1 cellular context compared by ENCODE assay signal in genomic region chr10:62048919-62049636, GRCh38.
TF ChIP-seq lines count a peak whose summit lies in the region.

No MANE protein-coding gene starts in this region.

TF ChIP-seq in HEK293, 187 proteins besides CTCF, POLR2A, EP300 and RAD21 (continued from another document and continues in another):
- TF ChIP-seq, protein P1, sequence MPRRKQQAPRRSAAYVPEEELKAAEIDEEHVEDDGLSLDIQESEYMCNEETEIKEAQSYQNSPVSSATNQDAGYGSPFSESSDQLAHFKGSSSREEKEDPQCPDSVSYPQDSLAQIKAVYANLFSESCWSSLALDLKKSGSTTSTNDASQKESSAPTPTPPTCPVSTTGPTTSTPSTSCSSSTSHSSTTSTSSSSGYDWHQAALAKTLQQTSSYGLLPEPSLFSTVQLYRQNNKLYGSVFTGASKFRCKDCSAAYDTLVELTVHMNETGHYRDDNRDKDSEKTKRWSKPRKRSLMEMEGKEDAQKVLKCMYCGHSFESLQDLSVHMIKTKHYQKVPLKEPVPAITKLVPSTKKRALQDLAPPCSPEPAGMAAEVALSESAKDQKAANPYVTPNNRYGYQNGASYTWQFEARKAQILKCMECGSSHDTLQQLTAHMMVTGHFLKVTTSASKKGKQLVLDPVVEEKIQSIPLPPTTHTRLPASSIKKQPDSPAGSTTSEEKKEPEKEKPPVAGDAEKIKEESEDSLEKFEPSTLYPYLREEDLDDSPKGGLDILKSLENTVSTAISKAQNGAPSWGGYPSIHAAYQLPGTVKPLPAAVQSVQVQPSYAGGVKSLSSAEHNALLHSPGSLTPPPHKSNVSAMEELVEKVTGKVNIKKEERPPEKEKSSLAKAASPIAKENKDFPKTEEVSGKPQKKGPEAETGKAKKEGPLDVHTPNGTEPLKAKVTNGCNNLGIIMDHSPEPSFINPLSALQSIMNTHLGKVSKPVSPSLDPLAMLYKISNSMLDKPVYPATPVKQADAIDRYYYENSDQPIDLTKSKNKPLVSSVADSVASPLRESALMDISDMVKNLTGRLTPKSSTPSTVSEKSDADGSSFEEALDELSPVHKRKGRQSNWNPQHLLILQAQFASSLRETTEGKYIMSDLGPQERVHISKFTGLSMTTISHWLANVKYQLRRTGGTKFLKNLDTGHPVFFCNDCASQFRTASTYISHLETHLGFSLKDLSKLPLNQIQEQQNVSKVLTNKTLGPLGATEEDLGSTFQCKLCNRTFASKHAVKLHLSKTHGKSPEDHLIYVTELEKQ (tag by site-specific recombination; IDR thresholded peaks at IDR 0.05; ENCODE audit: borderline replicate concordance), result peak; percentile 29
- no peak; the same call in 1 of the 2 replicates for TF ChIP-seq KLF10 (tag by site-specific recombination; IDR thresholded peaks at IDR 0.05)
- TF ChIP-seq ZIC2 (tag by site-specific recombination; IDR thresholded peaks at IDR 0.05), result peak; percentile 32; the same call in 1 of the 2 replicates
- TF ChIP-seq IKZF3 (tag by site-specific recombination; IDR thresholded peaks at IDR 0.05), result peak; percentile 95
- TF ChIP-seq FEZF1 (tag by site-specific recombination; IDR thresholded peaks at IDR 0.05), result peak; percentile 56
- TF ChIP-seq SP2 (tag by site-specific recombination; IDR thresholded peaks at IDR 0.05), result peak; percentile 49
- TF ChIP-seq ZNF626 (tag by site-specific recombination; IDR thresholded peaks at IDR 0.05), result no peak
- TF ChIP-seq ZBTB48 (tag by site-specific recombination; IDR thresholded peaks at IDR 0.05), result 0 out of 2 replicates have a peak, but pooled peaks have one; percentile 45
- TF ChIP-seq, protein P2, sequence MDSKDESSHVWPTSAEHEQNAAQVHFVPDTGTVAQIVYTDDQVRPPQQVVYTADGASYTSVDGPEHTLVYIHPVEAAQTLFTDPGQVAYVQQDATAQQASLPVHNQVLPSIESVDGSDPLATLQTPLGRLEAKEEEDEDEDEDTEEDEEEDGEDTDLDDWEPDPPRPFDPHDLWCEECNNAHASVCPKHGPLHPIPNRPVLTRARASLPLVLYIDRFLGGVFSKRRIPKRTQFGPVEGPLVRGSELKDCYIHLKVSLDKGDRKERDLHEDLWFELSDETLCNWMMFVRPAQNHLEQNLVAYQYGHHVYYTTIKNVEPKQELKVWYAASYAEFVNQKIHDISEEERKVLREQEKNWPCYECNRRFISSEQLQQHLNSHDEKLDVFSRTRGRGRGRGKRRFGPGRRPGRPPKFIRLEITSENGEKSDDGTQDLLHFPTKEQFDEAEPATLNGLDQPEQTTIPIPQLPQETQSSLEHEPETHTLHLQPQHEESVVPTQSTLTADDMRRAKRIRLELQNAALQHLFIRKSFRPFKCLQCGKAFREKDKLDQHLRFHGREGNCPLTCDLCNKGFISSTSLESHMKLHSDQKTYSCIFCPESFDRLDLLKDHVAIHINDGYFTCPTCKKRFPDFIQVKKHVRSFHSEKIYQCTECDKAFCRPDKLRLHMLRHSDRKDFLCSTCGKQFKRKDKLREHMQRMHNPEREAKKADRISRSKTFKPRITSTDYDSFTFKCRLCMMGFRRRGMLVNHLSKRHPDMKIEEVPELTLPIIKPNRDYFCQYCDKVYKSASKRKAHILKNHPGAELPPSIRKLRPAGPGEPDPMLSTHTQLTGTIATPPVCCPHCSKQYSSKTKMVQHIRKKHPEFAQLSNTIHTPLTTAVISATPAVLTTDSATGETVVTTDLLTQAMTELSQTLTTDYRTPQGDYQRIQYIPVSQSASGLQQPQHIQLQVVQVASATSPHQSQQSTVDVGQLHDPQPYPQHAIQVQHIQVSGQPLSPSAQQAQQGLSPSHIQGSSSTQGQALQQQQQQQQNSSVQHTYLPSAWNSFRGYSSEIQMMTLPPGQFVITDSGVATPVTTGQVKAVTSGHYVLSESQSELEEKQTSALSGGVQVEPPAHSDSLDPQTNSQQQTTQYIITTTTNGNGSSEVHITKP (tag by site-specific recombination; IDR thresholded peaks at IDR 0.05), result peak; percentile 93
- TF ChIP-seq ZNF341 (tag by site-specific recombination; IDR thresholded peaks at IDR 0.05; ENCODE audit: low read depth), result peak; percentile 90
- no peak for TF ChIP-seq ZNF426 (tag by site-specific recombination; IDR thresholded peaks at IDR 0.05)
- TF ChIP-seq TRIM28 (IDR thresholded peaks at IDR 0.05; ENCODE audit: borderline replicate concordance, low read length), result peak; percentile 98
- no peak for TF ChIP-seq ZNF37A (tag by site-specific recombination; IDR thresholded peaks at IDR 0.05)
- TF ChIP-seq, protein P3, sequence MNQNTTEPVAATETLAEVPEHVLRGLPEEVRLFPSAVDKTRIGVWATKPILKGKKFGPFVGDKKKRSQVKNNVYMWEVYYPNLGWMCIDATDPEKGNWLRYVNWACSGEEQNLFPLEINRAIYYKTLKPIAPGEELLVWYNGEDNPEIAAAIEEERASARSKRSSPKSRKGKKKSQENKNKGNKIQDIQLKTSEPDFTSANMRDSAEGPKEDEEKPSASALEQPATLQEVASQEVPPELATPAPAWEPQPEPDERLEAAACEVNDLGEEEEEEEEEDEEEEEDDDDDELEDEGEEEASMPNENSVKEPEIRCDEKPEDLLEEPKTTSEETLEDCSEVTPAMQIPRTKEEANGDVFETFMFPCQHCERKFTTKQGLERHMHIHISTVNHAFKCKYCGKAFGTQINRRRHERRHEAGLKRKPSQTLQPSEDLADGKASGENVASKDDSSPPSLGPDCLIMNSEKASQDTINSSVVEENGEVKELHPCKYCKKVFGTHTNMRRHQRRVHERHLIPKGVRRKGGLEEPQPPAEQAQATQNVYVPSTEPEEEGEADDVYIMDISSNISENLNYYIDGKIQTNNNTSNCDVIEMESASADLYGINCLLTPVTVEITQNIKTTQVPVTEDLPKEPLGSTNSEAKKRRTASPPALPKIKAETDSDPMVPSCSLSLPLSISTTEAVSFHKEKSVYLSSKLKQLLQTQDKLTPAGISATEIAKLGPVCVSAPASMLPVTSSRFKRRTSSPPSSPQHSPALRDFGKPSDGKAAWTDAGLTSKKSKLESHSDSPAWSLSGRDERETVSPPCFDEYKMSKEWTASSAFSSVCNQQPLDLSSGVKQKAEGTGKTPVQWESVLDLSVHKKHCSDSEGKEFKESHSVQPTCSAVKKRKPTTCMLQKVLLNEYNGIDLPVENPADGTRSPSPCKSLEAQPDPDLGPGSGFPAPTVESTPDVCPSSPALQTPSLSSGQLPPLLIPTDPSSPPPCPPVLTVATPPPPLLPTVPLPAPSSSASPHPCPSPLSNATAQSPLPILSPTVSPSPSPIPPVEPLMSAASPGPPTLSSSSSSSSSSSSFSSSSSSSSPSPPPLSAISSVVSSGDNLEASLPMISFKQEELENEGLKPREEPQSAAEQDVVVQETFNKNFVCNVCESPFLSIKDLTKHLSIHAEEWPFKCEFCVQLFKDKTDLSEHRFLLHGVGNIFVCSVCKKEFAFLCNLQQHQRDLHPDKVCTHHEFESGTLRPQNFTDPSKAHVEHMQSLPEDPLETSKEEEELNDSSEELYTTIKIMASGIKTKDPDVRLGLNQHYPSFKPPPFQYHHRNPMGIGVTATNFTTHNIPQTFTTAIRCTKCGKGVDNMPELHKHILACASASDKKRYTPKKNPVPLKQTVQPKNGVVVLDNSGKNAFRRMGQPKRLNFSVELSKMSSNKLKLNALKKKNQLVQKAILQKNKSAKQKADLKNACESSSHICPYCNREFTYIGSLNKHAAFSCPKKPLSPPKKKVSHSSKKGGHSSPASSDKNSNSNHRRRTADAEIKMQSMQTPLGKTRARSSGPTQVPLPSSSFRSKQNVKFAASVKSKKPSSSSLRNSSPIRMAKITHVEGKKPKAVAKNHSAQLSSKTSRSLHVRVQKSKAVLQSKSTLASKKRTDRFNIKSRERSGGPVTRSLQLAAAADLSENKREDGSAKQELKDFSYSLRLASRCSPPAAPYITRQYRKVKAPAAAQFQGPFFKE (tag by site-specific recombination; IDR thresholded peaks at IDR 0.05; ENCODE audit: borderline replicate concordance), result no peak
- no peak for TF ChIP-seq ZNF791 (tag by site-specific recombination; IDR thresholded peaks at IDR 0.05)
- TF ChIP-seq ZFHX2 (tag by site-specific recombination; conservative IDR thresholded peaks at IDR 0.05), result peak; percentile 88
- TF ChIP-seq ZNF596 (tag by site-specific recombination; IDR thresholded peaks at IDR 0.05), result peak; percentile 7; the same call in 1 of the 2 replicates
- TF ChIP-seq ZBTB17 (tag by site-specific recombination; IDR thresholded peaks at IDR 0.05), result peak; percentile 99
- TF ChIP-seq MYNN (tag by site-specific recombination; IDR thresholded peaks at IDR 0.05; ENCODE audit: borderline replicate concordance), result peak; percentile 83
- peak; percentile 80 for TF ChIP-seq GLIS1 (tag by site-specific recombination; IDR thresholded peaks at IDR 0.05)
- TF ChIP-seq ZSCAN23 (tag by site-specific recombination; IDR thresholded peaks at IDR 0.05), result 0 out of 2 replicates have a peak, but pooled peaks have one; percentile 16
- TF ChIP-seq ZSCAN16 (tag by site-specific recombination; IDR thresholded peaks at IDR 0.05), result peak; percentile 91
- TF ChIP-seq ZSCAN4 (tag by site-specific recombination; IDR thresholded peaks at IDR 0.05), result no peak
- no peak for TF ChIP-seq ZNF184 (tag by site-specific recombination; IDR thresholded peaks at IDR 0.05)
- TF ChIP-seq SP7 (tag by site-specific recombination; IDR thresholded peaks at IDR 0.05), result peak; percentile 93
- TF ChIP-seq MZF1 (tag by site-specific recombination; IDR thresholded peaks at IDR 0.05; ENCODE audit: borderline replicate concordance), result peak; percentile 95
- no peak for TF ChIP-seq SCRT2 (tag by site-specific recombination; IDR thresholded peaks at IDR 0.05)
- peak; percentile 64 for TF ChIP-seq ZNF843 (tag by site-specific recombination; IDR thresholded peaks at IDR 0.05)
- no peak for TF ChIP-seq ZNF837 (tag by site-specific recombination; IDR thresholded peaks at IDR 0.05)
- TF ChIP-seq ZNF692 (tag by site-specific recombination; IDR thresholded peaks at IDR 0.05), result peak; percentile 71; the same call in 1 of the 2 replicates
- peak; percentile 81 for TF ChIP-seq KLF17 (tag by site-specific recombination; IDR thresholded peaks at IDR 0.05)
- TF ChIP-seq ZNF561 (tag by site-specific recombination; IDR thresholded peaks at IDR 0.05; ENCODE audit: borderline replicate concordance), result 0 out of 2 replicates have a peak, but pooled peaks have one; percentile 56
- no peak for TF ChIP-seq ZNF654 (tag by site-specific recombination; IDR thresholded peaks at IDR 0.05; ENCODE audit: low read depth)
- TF ChIP-seq, protein P4, sequence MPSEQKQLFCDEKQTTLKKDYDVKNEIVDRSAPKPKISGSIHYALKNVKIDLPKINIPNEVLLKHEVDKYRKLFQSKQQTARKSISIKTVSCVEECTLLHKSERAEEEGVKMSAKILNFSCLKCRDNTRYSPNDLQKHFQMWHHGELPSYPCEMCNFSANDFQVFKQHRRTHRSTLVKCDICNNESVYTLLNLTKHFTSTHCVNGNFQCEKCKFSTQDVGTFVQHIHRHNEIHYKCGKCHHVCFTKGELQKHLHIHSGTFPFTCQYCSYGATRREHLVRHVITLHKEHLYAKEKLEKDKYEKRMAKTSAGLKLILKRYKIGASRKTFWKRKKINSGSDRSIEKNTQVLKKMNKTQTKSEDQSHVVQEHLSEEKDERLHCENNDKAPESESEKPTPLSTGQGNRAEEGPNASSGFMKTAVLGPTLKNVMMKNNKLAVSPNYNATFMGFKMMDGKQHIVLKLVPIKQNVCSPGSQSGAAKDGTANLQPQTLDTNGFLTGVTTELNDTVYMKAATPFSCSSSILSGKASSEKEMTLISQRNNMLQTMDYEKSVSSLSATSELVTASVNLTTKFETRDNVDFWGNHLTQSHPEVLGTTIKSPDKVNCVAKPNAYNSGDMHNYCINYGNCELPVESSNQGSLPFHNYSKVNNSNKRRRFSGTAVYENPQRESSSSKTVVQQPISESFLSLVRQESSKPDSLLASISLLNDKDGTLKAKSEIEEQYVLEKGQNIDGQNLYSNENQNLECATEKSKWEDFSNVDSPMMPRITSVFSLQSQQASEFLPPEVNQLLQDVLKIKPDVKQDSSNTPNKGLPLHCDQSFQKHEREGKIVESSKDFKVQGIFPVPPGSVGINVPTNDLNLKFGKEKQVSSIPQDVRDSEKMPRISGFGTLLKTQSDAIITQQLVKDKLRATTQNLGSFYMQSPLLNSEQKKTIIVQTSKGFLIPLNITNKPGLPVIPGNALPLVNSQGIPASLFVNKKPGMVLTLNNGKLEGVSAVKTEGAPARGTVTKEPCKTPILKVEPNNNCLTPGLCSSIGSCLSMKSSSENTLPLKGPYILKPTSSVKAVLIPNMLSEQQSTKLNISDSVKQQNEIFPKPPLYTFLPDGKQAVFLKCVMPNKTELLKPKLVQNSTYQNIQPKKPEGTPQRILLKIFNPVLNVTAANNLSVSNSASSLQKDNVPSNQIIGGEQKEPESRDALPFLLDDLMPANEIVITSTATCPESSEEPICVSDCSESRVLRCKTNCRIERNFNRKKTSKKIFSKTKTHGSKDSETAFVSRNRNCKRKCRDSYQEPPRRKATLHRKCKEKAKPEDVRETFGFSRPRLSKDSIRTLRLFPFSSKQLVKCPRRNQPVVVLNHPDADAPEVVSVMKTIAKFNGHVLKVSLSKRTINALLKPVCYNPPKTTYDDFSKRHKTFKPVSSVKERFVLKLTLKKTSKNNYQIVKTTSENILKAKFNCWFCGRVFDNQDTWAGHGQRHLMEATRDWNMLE (tag by site-specific recombination; conservative IDR thresholded peaks at IDR 0.05; ENCODE audit: low read depth), result no peak
- TF ChIP-seq ZXDB (tag by site-specific recombination; IDR thresholded peaks at IDR 0.05), result peak; percentile 87
- no peak for TF ChIP-seq ZNF223 (tag by site-specific recombination; IDR thresholded peaks at IDR 0.05)
- TF ChIP-seq ZNF501 (tag by site-specific recombination; IDR thresholded peaks at IDR 0.05), result peak; percentile 75; the same call in 1 of the 2 replicates
- peak; percentile 65; the same call in 1 of the 2 replicates for TF ChIP-seq OSR2 (tag by site-specific recombination; IDR thresholded peaks at IDR 0.05)
- no peak for TF ChIP-seq KLF1 (tag by site-specific recombination; IDR thresholded peaks at IDR 0.05)
